In the genomic region with DNA sequence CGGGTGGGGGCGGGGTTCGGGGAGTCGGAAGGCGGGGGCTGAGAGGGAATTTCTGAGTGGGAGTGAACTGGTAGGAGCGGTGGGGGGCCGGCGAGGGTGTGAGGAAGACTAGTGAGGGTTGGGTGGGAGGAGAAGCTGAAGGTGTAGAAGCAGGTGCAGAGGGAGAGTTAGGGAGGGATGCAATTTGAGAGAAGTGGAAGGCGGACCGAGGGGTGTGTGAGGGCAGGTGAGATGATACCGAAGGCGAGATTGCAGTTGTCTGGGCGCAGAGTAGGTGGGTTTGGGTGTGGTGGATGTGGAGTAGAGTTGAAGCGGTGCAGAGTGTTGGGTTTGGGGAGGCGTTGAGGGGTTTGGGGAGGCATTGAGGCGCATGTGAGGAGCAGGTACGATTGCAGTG, we compare ENCODE assay signal across 7 cellular contexts. TPM values are rescaled to one million over a fixed set of nuclear protein-coding genes. Genes with fewer than 3 reads are reported as not detected.
DNase-seq lines count a peak whose midpoint lies in the region; ATAC-seq and TF ChIP-seq lines count a peak whose summit lies in the region.

No MANE protein-coding gene starts in this region.

- TF ChIP-seq CTCF in NB4 (IDR thresholded peaks at IDR 0.05; ENCODE audit: low read depth, low read length): no peak
- no peak for TF ChIP-seq CTCF in endodermal cell (conservative IDR thresholded peaks at IDR 0.05)
- TF ChIP-seq CTCF in progenitor cell of endocrine pancreas (IDR thresholded peaks at IDR 0.05; ENCODE audit: unreplicated experiment): no peak

- H3K4me3 ChIP-seq in NB4 (ENCODE audit: low read depth, low read length) (peak overlapping the region; percentile 69), endodermal cell (ENCODE audit: low read length) (peak overlapping the region; percentile 87)

- H3K4me1 Mint-ChIP-seq in endodermal cell (peaks cover 31% of the 10 kb centered on the region), progenitor cell of endocrine pancreas (ENCODE audit: low read depth) (peaks cover 48% of the 10 kb centered on the region)

- H3K9me3 Mint-ChIP-seq in endodermal cell (no peaks in the 10 kb centered on the region), progenitor cell of endocrine pancreas (ENCODE audit: low read depth) (peaks cover 4% of the 10 kb centered on the region)

- H3K9ac ChIP-seq in endodermal cell (ENCODE audit: extremely low read depth, low read length, poor library complexity, severe bottlenecking): peak overlapping the region; percentile 19

- no peak for DNase-seq in NB4 (ENCODE audit: low read depth)
- DNase-seq in endodermal cell: no peak
- no peak for DNase-seq in progenitor cell of endocrine pancreas (ENCODE audit: low spot score, unreplicated experiment)
- DNase-seq in stimulated activated CD4-positive, alpha-beta T cell treated with anti-CD3 and anti-CD28 coated beads, Interleukin-4, amount 100 ng/mL, for 24 hours: no peak
- no peak for DNase-seq in GM19240 (ENCODE audit: insufficient read length, low spot score)

- H3K36me3 ChIP-seq in endodermal cell (ENCODE audit: control insufficient read depth, insufficient read depth, low read length): no peaks in the 10 kb centered on the region

- TF ChIP-seq POLR2A in NB4 (IDR thresholded peaks at IDR 0.05; ENCODE audit: extremely low read depth, insufficient read length): no peak

- no peaks in the 10 kb centered on the region for H3K9me3 ChIP-seq in endodermal cell (ENCODE audit: control insufficient read depth, low read length)

- H3K27me3 Mint-ChIP-seq in endodermal cell (ENCODE audit: insufficient read depth) (no peaks in the 10 kb centered on the region), progenitor cell of endocrine pancreas (no peaks in the 10 kb centered on the region)

- H3K27me3 ChIP-seq in endodermal cell (ENCODE audit: control insufficient read depth, insufficient read depth, low read length, poor library complexity, severe bottlenecking): no peaks in the 10 kb centered on the region

- ATAC-seq in GM21526 (IDR thresholded peaks at IDR 0.05; ENCODE audit: low FRiP score, unreplicated experiment) (peak; percentile 1), GM18519 (IDR thresholded peaks at IDR 0.05; ENCODE audit: low FRiP score, unreplicated experiment) (no peak)

- peak overlapping the region; percentile 78 for H3K4me3 Mint-ChIP-seq in endodermal cell
- H3K4me3 Mint-ChIP-seq in progenitor cell of endocrine pancreas (ENCODE audit: low read depth): peak overlapping the region; percentile 96

- H3K4me1 ChIP-seq in endodermal cell (ENCODE audit: control insufficient read depth, insufficient read depth, low read length): peaks cover 17% of the 10 kb centered on the region

- H3K27ac ChIP-seq in endodermal cell (ENCODE audit: low read depth, low read length): no peak overlapping the region

- H3K27ac Mint-ChIP-seq in endodermal cell: peak overlapping the region; percentile 65
- peak overlapping the region; percentile 94 for H3K27ac Mint-ChIP-seq in progenitor cell of endocrine pancreas

- 8 to 23% methylated on average over 4 to 12 of the region's 17 CpGs for WGBS in endodermal cell (ENCODE audit: insufficient coverage in 1 of 2, insufficient read length in 1 of 2), 2 experiments

- H3K36me3 Mint-ChIP-seq in endodermal cell (ENCODE audit: low read depth): no peaks in the 10 kb centered on the region
- H3K36me3 Mint-ChIP-seq in progenitor cell of endocrine pancreas (ENCODE audit: insufficient read depth): peaks cover 11% of the 10 kb centered on the region

RNA-seq across cellular contexts. Expression of gene KAT6B, which starts 0.6 kb away (rescaled TPM):
- 10 to 100 TPM; 25.3 to 39.1 TPM for total RNA-seq in endodermal cell
- polyA plus RNA-seq in endodermal cell (2013, experiment 1 of 2): 23.4 TPM
- 15.4 TPM for polyA plus RNA-seq in endodermal cell (2013, experiment 2 of 2)
- total RNA-seq in progenitor cell of endocrine pancreas: 75.4 and 76.9 TPM in 2 replicates
